1 cellular context compared by ENCODE assay signal in the genomic region with DNA sequence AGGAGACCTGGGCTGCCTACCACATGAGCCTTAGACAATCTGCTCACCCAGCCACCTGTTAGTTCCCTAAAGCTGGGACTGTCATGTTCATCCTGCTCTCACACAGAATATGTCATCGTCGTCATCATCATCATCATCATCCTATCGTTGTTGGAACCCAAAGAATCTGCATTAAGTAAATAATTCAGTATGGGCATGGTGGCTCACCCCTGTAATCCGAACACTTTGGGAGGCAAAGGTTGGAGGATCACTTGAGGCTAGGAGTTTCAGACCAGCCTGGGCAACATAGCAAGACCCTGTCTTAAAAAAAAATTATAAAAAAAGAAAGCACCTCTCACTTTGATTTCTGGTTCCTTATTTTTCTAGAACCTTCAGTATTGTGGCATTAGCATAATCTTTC.
TF ChIP-seq lines count a peak whose summit lies in the region.

No MANE protein-coding gene starts in this region.

TF ChIP-seq in GM12878, 131 proteins besides CTCF, POLR2A, EP300 and RAD21:
- TF ChIP-seq SUPT20H (IDR thresholded peaks at IDR 0.05; ENCODE audit: borderline replicate concordance, control insufficient read depth, low read depth, low read length), result no peak
- no peak for TF ChIP-seq PAX5 (IDR thresholded peaks at IDR 0.05; ENCODE audit: borderline replicate concordance, low read depth, low read length)
- TF ChIP-seq TCF12 (IDR thresholded peaks at IDR 0.05; ENCODE audit: low read depth, low read length), result no peak
- TF ChIP-seq, protein P1, sequence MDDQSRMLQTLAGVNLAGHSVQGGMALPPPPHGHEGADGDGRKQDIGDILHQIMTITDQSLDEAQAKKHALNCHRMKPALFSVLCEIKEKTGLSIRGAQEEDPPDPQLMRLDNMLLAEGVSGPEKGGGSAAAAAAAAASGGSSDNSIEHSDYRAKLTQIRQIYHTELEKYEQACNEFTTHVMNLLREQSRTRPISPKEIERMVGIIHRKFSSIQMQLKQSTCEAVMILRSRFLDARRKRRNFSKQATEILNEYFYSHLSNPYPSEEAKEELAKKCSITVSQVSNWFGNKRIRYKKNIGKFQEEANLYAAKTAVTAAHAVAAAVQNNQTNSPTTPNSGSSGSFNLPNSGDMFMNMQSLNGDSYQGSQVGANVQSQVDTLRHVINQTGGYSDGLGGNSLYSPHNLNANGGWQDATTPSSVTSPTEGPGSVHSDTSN (IDR thresholded peaks at IDR 0.05; ENCODE audit: insufficient replicate concordance, low read depth, low read length), result no peak
- TF ChIP-seq CREM (IDR thresholded peaks at IDR 0.05; ENCODE audit: low read depth), result no peak
- TF ChIP-seq FOXK2 (IDR thresholded peaks at IDR 0.05), result no peak
- no peak for TF ChIP-seq SIX5 (IDR thresholded peaks at IDR 0.05; ENCODE audit: low read depth, low read length, severe bottlenecking)
- no peak for TF ChIP-seq HDAC6 (IDR thresholded peaks at IDR 0.05; ENCODE audit: unreplicated experiment)
- no peak for TF ChIP-seq ZNF217 (IDR thresholded peaks at IDR 0.05)
- TF ChIP-seq, protein P2, sequence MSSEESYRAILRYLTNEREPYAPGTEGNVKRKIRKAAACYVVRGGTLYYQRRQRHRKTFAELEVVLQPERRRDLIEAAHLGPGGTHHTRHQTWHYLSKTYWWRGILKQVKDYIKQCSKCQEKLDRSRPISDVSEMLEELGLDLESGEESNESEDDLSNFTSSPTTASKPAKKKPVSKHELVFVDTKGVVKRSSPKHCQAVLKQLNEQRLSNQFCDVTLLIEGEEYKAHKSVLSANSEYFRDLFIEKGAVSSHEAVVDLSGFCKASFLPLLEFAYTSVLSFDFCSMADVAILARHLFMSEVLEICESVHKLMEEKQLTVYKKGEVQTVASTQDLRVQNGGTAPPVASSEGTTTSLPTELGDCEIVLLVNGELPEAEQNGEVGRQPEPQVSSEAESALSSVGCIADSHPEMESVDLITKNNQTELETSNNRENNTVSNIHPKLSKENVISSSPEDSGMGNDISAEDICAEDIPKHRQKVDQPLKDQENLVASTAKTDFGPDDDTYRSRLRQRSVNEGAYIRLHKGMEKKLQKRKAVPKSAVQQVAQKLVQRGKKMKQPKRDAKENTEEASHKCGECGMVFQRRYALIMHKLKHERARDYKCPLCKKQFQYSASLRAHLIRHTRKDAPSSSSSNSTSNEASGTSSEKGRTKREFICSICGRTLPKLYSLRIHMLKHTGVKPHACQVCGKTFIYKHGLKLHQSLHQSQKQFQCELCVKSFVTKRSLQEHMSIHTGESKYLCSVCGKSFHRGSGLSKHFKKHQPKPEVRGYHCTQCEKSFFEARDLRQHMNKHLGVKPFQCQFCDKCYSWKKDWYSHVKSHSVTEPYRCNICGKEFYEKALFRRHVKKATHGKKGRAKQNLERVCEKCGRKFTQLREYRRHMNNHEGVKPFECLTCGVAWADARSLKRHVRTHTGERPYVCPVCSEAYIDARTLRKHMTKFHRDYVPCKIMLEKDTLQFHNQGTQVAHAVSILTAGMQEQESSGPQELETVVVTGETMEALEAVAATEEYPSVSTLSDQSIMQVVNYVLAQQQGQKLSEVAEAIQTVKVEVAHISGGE (CRISPR knock-in tag; IDR thresholded peaks at IDR 0.05), result no peak
- no peak for TF ChIP-seq ZNF207 (IDR thresholded peaks at IDR 0.05; ENCODE audit: borderline replicate concordance)
- TF ChIP-seq MTA2 (IDR thresholded peaks at IDR 0.05; ENCODE audit: low read depth), result no peak
- TF ChIP-seq, protein P3, sequence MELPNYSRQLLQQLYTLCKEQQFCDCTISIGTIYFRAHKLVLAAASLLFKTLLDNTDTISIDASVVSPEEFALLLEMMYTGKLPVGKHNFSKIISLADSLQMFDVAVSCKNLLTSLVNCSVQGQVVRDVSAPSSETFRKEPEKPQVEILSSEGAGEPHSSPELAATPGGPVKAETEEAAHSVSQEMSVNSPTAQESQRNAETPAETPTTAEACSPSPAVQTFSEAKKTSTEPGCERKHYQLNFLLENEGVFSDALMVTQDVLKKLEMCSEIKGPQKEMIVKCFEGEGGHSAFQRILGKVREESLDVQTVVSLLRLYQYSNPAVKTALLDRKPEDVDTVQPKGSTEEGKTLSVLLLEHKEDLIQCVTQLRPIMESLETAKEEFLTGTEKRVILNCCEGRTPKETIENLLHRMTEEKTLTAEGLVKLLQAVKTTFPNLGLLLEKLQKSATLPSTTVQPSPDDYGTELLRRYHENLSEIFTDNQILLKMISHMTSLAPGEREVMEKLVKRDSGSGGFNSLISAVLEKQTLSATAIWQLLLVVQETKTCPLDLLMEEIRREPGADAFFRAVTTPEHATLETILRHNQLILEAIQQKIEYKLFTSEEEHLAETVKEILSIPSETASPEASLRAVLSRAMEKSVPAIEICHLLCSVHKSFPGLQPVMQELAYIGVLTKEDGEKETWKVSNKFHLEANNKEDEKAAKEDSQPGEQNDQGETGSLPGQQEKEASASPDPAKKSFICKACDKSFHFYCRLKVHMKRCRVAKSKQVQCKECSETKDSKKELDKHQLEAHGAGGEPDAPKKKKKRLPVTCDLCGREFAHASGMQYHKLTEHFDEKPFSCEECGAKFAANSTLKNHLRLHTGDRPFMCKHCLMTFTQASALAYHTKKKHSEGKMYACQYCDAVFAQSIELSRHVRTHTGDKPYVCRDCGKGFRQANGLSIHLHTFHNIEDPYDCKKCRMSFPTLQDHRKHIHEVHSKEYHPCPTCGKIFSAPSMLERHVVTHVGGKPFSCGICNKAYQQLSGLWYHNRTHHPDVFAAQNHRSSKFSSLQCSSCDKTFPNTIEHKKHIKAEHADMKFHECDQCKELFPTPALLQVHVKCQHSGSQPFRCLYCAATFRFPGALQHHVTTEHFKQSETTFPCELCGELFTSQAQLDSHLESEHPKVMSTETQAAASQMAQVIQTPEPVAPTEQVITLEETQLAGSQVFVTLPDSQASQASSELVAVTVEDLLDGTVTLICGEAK (IDR thresholded peaks at IDR 0.05; ENCODE audit: borderline replicate concordance), result no peak
- no peak for TF ChIP-seq ZNF274 (IDR thresholded peaks at IDR 0.05; ENCODE audit: insufficient read depth, insufficient read length)
